12 cellular contexts compared by ENCODE assay signal in genomic region chr11:57276857-57277505, GRCh38. TPM values are rescaled to one million over a fixed set of nuclear protein-coding genes. Genes with fewer than 3 reads are reported as not detected.
A peak's percentile ranks its signal among the peaks of the same experiment; 100 is the strongest.
DNase-seq lines count a peak whose midpoint lies in the region; ATAC-seq and TF ChIP-seq lines count a peak whose summit lies in the region.
"Had no signal": no experiment of that assay in that cellular context is flagged by ENCODE, and none has a peak within 500 bp of the region (broad histone marks: within the 10 kb centered on the region; RNA-seq: fewer than 3 reads in every experiment).

No MANE protein-coding gene starts in this region.

- no peaks in the 10 kb centered on the region for H3K4me1 ChIP-seq in mucosa of descending colon (ENCODE audit: low read depth)

- ATAC-seq in mucosa of descending colon (peak; percentile 73), HG02938 (IDR thresholded peaks at IDR 0.05; ENCODE audit: unreplicated experiment) (no peak)

- intact Hi-C loops in mucosa of descending colon (cut with DNase I, micrococcal nuclease) = no loop called here

- H3K36me3 ChIP-seq in mucosa of descending colon (ENCODE audit: low read depth) = no peaks in the 10 kb centered on the region

- no peaks in the 10 kb centered on the region for H3K9me3 Mint-ChIP-seq in T-helper 2 cell treated with Interferon-gamma antibody and Interleukin-4, amounts not matched to agents 5 μg/mL and 100 μg/mL, for 36 hours

- peaks cover 2% of the 10 kb centered on the region for H3K4me1 Mint-ChIP-seq in T-helper 2 cell treated with Interferon-gamma antibody and Interleukin-4, amounts not matched to agents 5 μg/mL and 100 μg/mL, for 36 hours (ENCODE audit: low read depth)

- no peaks in the 10 kb centered on the region for H3K9me3 ChIP-seq in mucosa of descending colon

- DNase-seq in AML-193 (lab: John Stamatoyannopoulos, UW) (peak; percentile 11 to 32), NCI-H69 (lab: John Stamatoyannopoulos, UW) (peak; percentile 46), epithelial cell of prostate (ENCODE audit: low read depth, low spot score) (no peak), mucosa of descending colon (no peak), caudate nucleus (lab: John Stamatoyannopoulos, UW) (no peak), cortex of kidney (lab: John Stamatoyannopoulos, UW) (no peak)
- no peak for DNase-seq in T-helper 2 cell treated with Interferon-gamma antibody and Interleukin-4, amounts not matched to agents 5 μg/mL and 100 μg/mL, for 36 hours (ENCODE audit: low spot score)
- DNase-seq: NCI-H2081 treated with DMSO at 0.1 percent for 48 hours had no signal

- peak overlapping the region; percentile 96 for H3K27ac ChIP-seq in epithelial cell of prostate
- no peak overlapping the region for H3K27ac ChIP-seq in caudate nucleus (ENCODE audit: low read depth, low read length)

- H3K4me3 ChIP-seq in mucosa of descending colon = no peak overlapping the region

- H3K4me3 Mint-ChIP-seq in T-helper 2 cell treated with Interferon-gamma antibody and Interleukin-4, amounts not matched to agents 5 μg/mL and 100 μg/mL, for 36 hours = no peak overlapping the region

- no peak overlapping the region for H3K27ac Mint-ChIP-seq in T-helper 2 cell treated with Interferon-gamma antibody and Interleukin-4, amounts not matched to agents 5 μg/mL and 100 μg/mL, for 36 hours

- no peaks in the 10 kb centered on the region for H3K36me3 Mint-ChIP-seq in T-helper 2 cell treated with Interferon-gamma antibody and Interleukin-4, amounts not matched to agents 5 μg/mL and 100 μg/mL, for 36 hours (ENCODE audit: low read depth)
- H3K36me3 Mint-ChIP-seq: brain had no signal

- no peak for TF ChIP-seq CTCF in mucosa of descending colon (IDR thresholded peaks at IDR 0.05)

- H3K27me3 Mint-ChIP-seq in T-helper 2 cell treated with Interferon-gamma antibody and Interleukin-4, amounts not matched to agents 5 μg/mL and 100 μg/mL, for 36 hours (ENCODE audit: low read depth) = peaks cover 10% of the 10 kb centered on the region

RNA-seq across cellular contexts. Expression of gene APLNR, which starts 39.9 kb away (rescaled TPM):
- 1 to 10 TPM; 2.4 to 5.7 (median 2.8) TPM for total RNA-seq in mucosa of descending colon
- total RNA-seq: G401, HT-29 had no signal

RNA-seq across cellular contexts. Expression of gene TNKS1BP1, which starts 47.8 kb away (rescaled TPM):
- 100 to 1,000 TPM in 1 of 3 donors, 10 to 100 TPM in 2; 90.0 to 149 (median 94.3) TPM for total RNA-seq in mucosa of descending colon

RNA-seq across cellular contexts. Expression of gene SSRP1, which starts 58.7 kb away (rescaled TPM):
- 10 to 100 TPM; 59.5 to 79.3 (median 65.8) TPM for total RNA-seq in mucosa of descending colon

Comparison
In these comparisons a context has a peak if more than half of its experiments do, and no peak if none do; other contexts are left out.
1. DNase-seq: peak in AML-193 (2 of 2) and NCI-H69 (single experiment); none in epithelial cell of prostate (single experiment), mucosa of descending colon (0 of 3), caudate nucleus (0 of 61), cortex of kidney (single experiment) and T-helper 2 cell treated with Interferon-gamma antibody and Interleukin-4, amounts not matched to agents 5 μg/mL and 100 μg/mL, for 36 hours (single experiment).